In genomic region chr1:27153549-27153886, GRCh38 we compare ENCODE assay signal across 9 cellular contexts. TPM values are rescaled to one million over a fixed set of nuclear protein-coding genes. Genes with fewer than 3 reads are reported as not detected.
A peak's percentile ranks its signal among the peaks of the same experiment; 100 is the strongest.
DNase-seq lines count a peak whose midpoint lies in the region; FAIRE-seq and TF ChIP-seq lines count a peak whose summit lies in the region.
"Had no signal": no experiment of that assay in that cellular context is flagged by ENCODE, and none has a peak within 500 bp of the region (broad histone marks: within the 10 kb centered on the region; RNA-seq: fewer than 3 reads in every experiment).

No MANE protein-coding gene starts in this region.

- no peaks in the 10 kb centered on the region for H3K9me3 Mint-ChIP-seq in activated T-cell treated with anti-CD3 and anti-CD28 coated beads, Interleukin-2, amount 50 U/mL, for 24 hours
- H3K9me3 Mint-ChIP-seq in astrocyte (ENCODE audit: unreplicated experiment), result no peaks in the 10 kb centered on the region
- H3K9me3 Mint-ChIP-seq in type B pancreatic cell, result peaks cover 6% of the 10 kb centered on the region

- H3K36me3 ChIP-seq in astrocyte (ENCODE audit: insufficient read depth, low read length) (no peaks in the 10 kb centered on the region), WERI-Rb-1 (no peaks in the 10 kb centered on the region; the same call in 1 of the 2 replicates)

- H3K4me3 ChIP-seq in astrocyte (ENCODE audit: insufficient read depth, low read depth, low read length) (peak overlapping the region; percentile 62), WERI-Rb-1 (ENCODE audit: low read depth, low read length) (no peak overlapping the region)

- peaks cover 56% of the 10 kb centered on the region for H4K20me1 ChIP-seq in astrocyte (ENCODE audit: insufficient read depth, low read length)

- H3K4me2 ChIP-seq in astrocyte (ENCODE audit: low read length), result peak overlapping the region; percentile 94

- H3K4me3 Mint-ChIP-seq in activated T-cell treated with anti-CD3 and anti-CD28 coated beads, Interleukin-2, amount 50 U/mL, for 24 hours, result peak overlapping the region; percentile 88
- H3K4me3 Mint-ChIP-seq in astrocyte (ENCODE audit: unreplicated experiment) (peak overlapping the region; percentile 93), type B pancreatic cell (peak overlapping the region; percentile 95)

- peaks cover 33% of the 10 kb centered on the region for H3K4me1 ChIP-seq in astrocyte (ENCODE audit: insufficient read depth, low read length)

- TF ChIP-seq CTCF in astrocyte (IDR thresholded peaks at IDR 0.05; ENCODE audit: insufficient read depth, low read depth, low read length), result no peak
- no peak for TF ChIP-seq CTCF in type B pancreatic cell (conservative IDR thresholded peaks at IDR 0.05)
- TF ChIP-seq CTCF in WERI-Rb-1 (IDR thresholded peaks at IDR 0.05; ENCODE audit: low read depth, low read length), result no peak

- peaks cover 60% of the 10 kb centered on the region for H3K79me2 ChIP-seq in astrocyte (ENCODE audit: insufficient read depth, low read length)

- peaks cover 63% of the 10 kb centered on the region for H3K4me1 Mint-ChIP-seq in activated T-cell treated with anti-CD3 and anti-CD28 coated beads, Interleukin-2, amount 50 U/mL, for 24 hours (ENCODE audit: low read depth)
- H3K4me1 Mint-ChIP-seq in astrocyte (ENCODE audit: low read depth, unreplicated experiment), result peaks cover 29% of the 10 kb centered on the region
- peaks cover 45% of the 10 kb centered on the region for H3K4me1 Mint-ChIP-seq in type B pancreatic cell (ENCODE audit: unreplicated experiment)

- H3K9ac ChIP-seq in astrocyte (ENCODE audit: low read length), result peak overlapping the region; percentile 86

- no peak overlapping the region for H2AFZ ChIP-seq in astrocyte (ENCODE audit: low read depth, low read length)

- no peak for DNase-seq in activated T-cell treated with anti-CD3 and anti-CD28 coated beads, Interleukin-2, amount 50 U/mL, for 24 hours
- DNase-seq in activated T-cell treated with anti-CD3 and anti-CD28 coated beads, Interleukin-2, amount 50 U/mL, for 48 hours, result no peak
- DNase-seq in astrocyte (ENCODE audit: low read depth), result peak; percentile 6
- DNase-seq in left kidney (ENCODE audit: low read depth, low spot score), result peak; percentile 69
- no peak for DNase-seq in type B pancreatic cell (ENCODE audit: extremely low spot score, unreplicated experiment)
- DNase-seq in WERI-Rb-1, result no peak
- DNase-seq in foreskin melanocyte, result no peak
- DNase-seq in NCI-H2107 (lab: John Stamatoyannopoulos, UW), result no peak
- DNase-seq: NCI-H526 had no signal

- peak overlapping the region; percentile 26 for H3K27ac ChIP-seq in astrocyte (ENCODE audit: low read depth, low read length)
- no peak overlapping the region for H3K27ac ChIP-seq in WERI-Rb-1

- H3K27me3 Mint-ChIP-seq in activated T-cell treated with anti-CD3 and anti-CD28 coated beads, Interleukin-2, amount 50 U/mL, for 24 hours, result no peaks in the 10 kb centered on the region
- H3K27me3 Mint-ChIP-seq in astrocyte (ENCODE audit: low read depth, unreplicated experiment) (no peaks in the 10 kb centered on the region), type B pancreatic cell (no peaks in the 10 kb centered on the region)

- peaks cover 15% of the 10 kb centered on the region for H3K36me3 Mint-ChIP-seq in activated T-cell treated with anti-CD3 and anti-CD28 coated beads, Interleukin-2, amount 50 U/mL, for 24 hours (ENCODE audit: low read depth)
- H3K36me3 Mint-ChIP-seq in astrocyte (ENCODE audit: low read depth, unreplicated experiment) (peaks cover 3% of the 10 kb centered on the region), type B pancreatic cell (peaks cover 3% of the 10 kb centered on the region)

- no peak for FAIRE-seq in astrocyte (lab: Jason Lieb, UNC)

- peak overlapping the region; percentile 96 for H3K27ac Mint-ChIP-seq in activated T-cell treated with anti-CD3 and anti-CD28 coated beads, Interleukin-2, amount 50 U/mL, for 24 hours
- peak overlapping the region; percentile 26 for H3K27ac Mint-ChIP-seq in astrocyte (ENCODE audit: unreplicated experiment)
- peak overlapping the region; percentile 99 for H3K27ac Mint-ChIP-seq in type B pancreatic cell

- H3K27me3 ChIP-seq in astrocyte (ENCODE audit: insufficient read depth, low read length) (no peaks in the 10 kb centered on the region), WERI-Rb-1 (ENCODE audit: insufficient read depth, low read depth, severe bottlenecking) (no peaks in the 10 kb centered on the region)

- H3K9me3 ChIP-seq in astrocyte (ENCODE audit: insufficient read depth, low read depth, low read length), result no peaks in the 10 kb centered on the region
- H3K9me3 ChIP-seq in WERI-Rb-1 (ENCODE audit: severe bottlenecking), result no peaks in the 10 kb centered on the region

RNA-seq across cellular contexts. Expression of gene SLC9A1, which starts 1.4 kb away (rescaled TPM):
- total RNA-seq in astrocyte (49.3 and 55.0 TPM in 2 replicates), type B pancreatic cell (ENCODE audit: low replicate concordance) (28.8 and 41.9 TPM in 2 replicates)

Comparison
In these comparisons a context has a peak if more than half of its experiments do, and no peak if none do; other contexts are left out.
1. DNase-seq: peak in astrocyte (single experiment) and left kidney (single experiment); none in activated T-cell treated with anti-CD3 and anti-CD28 coated beads, Interleukin-2, amount 50 U/mL, for 24 hours (single experiment), activated T-cell treated with anti-CD3 and anti-CD28 coated beads, Interleukin-2, amount 50 U/mL, for 48 hours (0 of 2), type B pancreatic cell (single experiment), WERI-Rb-1 (single experiment), foreskin melanocyte (single experiment) and NCI-H2107 (single experiment).
2. H3K27ac Mint-ChIP-seq: peak in every context shown above with its lines; median percentile 99 in type B pancreatic cell; 96 in activated T-cell treated with anti-CD3 and anti-CD28 coated beads, Interleukin-2, amount 50 U/mL, for 24 hours; 26 in astrocyte.
3. Peak in every context shown above with its lines, with median percentiles within 50 percentile points of each other: H3K4me3 Mint-ChIP-seq.